14 cellular contexts compared by ENCODE assay signal in genomic region chr19:3345850-3346460, GRCh38. TPM values are rescaled to one million over a fixed set of nuclear protein-coding genes. Genes with fewer than 3 reads are reported as not detected.
DNase-seq lines count a peak whose midpoint lies in the region; ATAC-seq and TF ChIP-seq lines count a peak whose summit lies in the region.
"Had no signal": no experiment of that assay in that cellular context is flagged by ENCODE, and none has a peak within 500 bp of the region (broad histone marks: within the 10 kb centered on the region; RNA-seq: fewer than 3 reads in every experiment).

No MANE protein-coding gene starts in this region.

- H3K4me1 Mint-ChIP-seq in chondrocyte (ENCODE audit: low read depth): peaks cover 33% of the 10 kb centered on the region
- H3K4me1 Mint-ChIP-seq: natural killer cell had no signal

- no peaks in the 10 kb centered on the region for H3K36me3 ChIP-seq in HEK293 (ENCODE audit: control insufficient read depth in 2 of 2, insufficient read depth in 1 of 2, low read length in 2 of 2)
- H3K36me3 ChIP-seq in right lobe of liver: no peaks in the 10 kb centered on the region
- H3K36me3 ChIP-seq in stomach smooth muscle (ENCODE audit: control insufficient read depth in 2 of 2, insufficient read depth in 2 of 2, low read length in 2 of 2): no peaks in the 10 kb centered on the region

- H3K27me3 ChIP-seq in right lobe of liver (no peaks in the 10 kb centered on the region), stomach smooth muscle (ENCODE audit: control insufficient read depth in 1 of 2, insufficient read depth in 2 of 2, low read length in 2 of 2) (no peaks in the 10 kb centered on the region)

- no peaks in the 10 kb centered on the region for H3K4me1 ChIP-seq in HEK293 (ENCODE audit: control insufficient read depth, insufficient read depth, low read length)
- H3K4me1 ChIP-seq in right lobe of liver: peaks cover 0 to 56% (median 20%) of the 10 kb centered on the region in 4 donors
- peaks cover 37% of the 10 kb centered on the region for H3K4me1 ChIP-seq in stomach smooth muscle (ENCODE audit: control insufficient read depth, insufficient read depth, low read length)

- H3K36me3 Mint-ChIP-seq in chondrocyte (ENCODE audit: low read depth): no peaks in the 10 kb centered on the region
- H3K36me3 Mint-ChIP-seq: natural killer cell had no signal

- 60% methylated on average over 11 of the region's 15 CpGs for WGBS in right lobe of liver (ENCODE audit: insufficient coverage, low coverage, low lambda C conversion rate, missing lambda C conversion rate)

- H3K27ac ChIP-seq in HEK293 (ENCODE audit: extremely low read depth, low read depth, low read length) (no peak overlapping the region), right lobe of liver (peak overlapping the region; percentile 49 to 75 (median 72)), stomach smooth muscle (ENCODE audit: low read length) (peak overlapping the region; percentile 98)

- H3K4me3 ChIP-seq in HEK293 (ENCODE audit: low read depth, low read length) (no peak overlapping the region), right lobe of liver (no peak overlapping the region), stomach smooth muscle (ENCODE audit: low read length in 2 of 2) (peak overlapping the region; percentile 7 to 62)

- intact Hi-C loops in right lobe of liver (cut with DNase I): loop anchor here in 1 of 2 donors (10.0 kb wide), 1 partner anchor 89 kb away; no protein-coding TSS in a partner anchor

- CTCF ChIA-PET in HEK293 (lab: Yijun Ruan, JAX): interaction anchor here (0.5 to 1.0 kb wide), 3 partner anchors 10 to 342 kb away, joined by 3 read pairs; no protein-coding TSS in a partner anchor

- no peak overlapping the region for H3K4me3 Mint-ChIP-seq in chondrocyte (ENCODE audit: unreplicated experiment)
- H3K4me3 Mint-ChIP-seq: natural killer cell had no signal

- no peaks in the 10 kb centered on the region for H3K27me3 Mint-ChIP-seq in chondrocyte (ENCODE audit: low read depth)

- DNase-seq in chondrocyte (ENCODE audit: low spot score): no peak
- no peak for DNase-seq in right lobe of liver
- DNase-seq in NCI-H2081 treated with DMSO at 0.1 percent for 48 hours (lab: John Stamatoyannopoulos, UW): no peak
- DNase-seq in DMS153 (lab: John Stamatoyannopoulos, UW): no peak
- DNase-seq: activated CD8-positive, alpha-beta memory T cell treated with anti-CD3 and anti-CD28 coated beads for 24 hours; activated gamma-delta T cell treated with Interleukin-2 at 50 U/mL for 16 hours; natural killer cell; NCI-H526 treated with DMSO at 0.1 percent for 48 hours; SHP77 treated with DMSO at 0.1 percent for 48 hours; small intestine had no signal

- no peak for TF ChIP-seq POLR2A in right lobe of liver (IDR thresholded peaks at IDR 0.05)

- peak overlapping the region; percentile 69 for H3K27ac Mint-ChIP-seq in chondrocyte (ENCODE audit: unreplicated experiment)
- H3K27ac Mint-ChIP-seq: natural killer cell had no signal

- TF ChIP-seq CTCF in HEK293 (tag by site-specific recombination; IDR thresholded peaks at IDR 0.05) (no peak), chondrocyte (IDR thresholded peaks at IDR 0.05) (no peak), right lobe of liver (IDR thresholded peaks at IDR 0.05) (no peak)

- peak overlapping the region; percentile 81 to 89 for H3K9ac ChIP-seq in stomach smooth muscle (ENCODE audit: low read length in 2 of 2)

- no peaks in the 10 kb centered on the region for H3K9me3 Mint-ChIP-seq in chondrocyte (ENCODE audit: low read depth)
- H3K9me3 Mint-ChIP-seq: natural killer cell had no signal

- no peaks in the 10 kb centered on the region for H3K9me3 ChIP-seq in HEK293 (ENCODE audit: control insufficient read depth, insufficient read depth, low read depth, low read length)
- no peaks in the 10 kb centered on the region for H3K9me3 ChIP-seq in right lobe of liver
- H3K9me3 ChIP-seq in stomach smooth muscle (ENCODE audit: control insufficient read depth in 2 of 2, low read length in 2 of 2): no peaks in the 10 kb centered on the region

- POLR2A ChIA-PET in HEK293 (lab: Yijun Ruan, JAX): interaction anchor here (0.5 kb wide), 1 partner anchor 73 kb away, joined by 5 read pairs; no protein-coding TSS in a partner anchor

- ATAC-seq in right lobe of liver (no peak), GM18502 (IDR thresholded peaks at IDR 0.05; ENCODE audit: poor library complexity, unreplicated experiment) (no peak), HG02852 (IDR thresholded peaks at IDR 0.05; ENCODE audit: unreplicated experiment) (no peak)
- ATAC-seq: natural killer cell had no signal

TF ChIP-seq in HEK293, 187 proteins besides CTCF, POLR2A, EP300 and RAD21:
- no peak for TF ChIP-seq TRIM28 (IDR thresholded peaks at IDR 0.05; ENCODE audit: borderline replicate concordance, low read length)
- TF ChIP-seq HOXD13 (CRISPR knock-in tag; IDR thresholded peaks at IDR 0.05; ENCODE audit: borderline replicate concordance): no peak
- TF ChIP-seq ZNF664 (tag by site-specific recombination; IDR thresholded peaks at IDR 0.05): 0 out of 2 replicates have a peak, but pooled peaks have one; percentile 26
- TF ChIP-seq ZFHX2 (tag by site-specific recombination; conservative IDR thresholded peaks at IDR 0.05): peak; percentile 30
- TF ChIP-seq ELK4 (IDR thresholded peaks at IDR 0.05; ENCODE audit: borderline replicate concordance, low read depth, low read length): no peak

RNA-seq across cellular contexts. Expression of gene NFIC, which starts 20.4 kb away (rescaled TPM):
- total RNA-seq in chondrocyte (81.5 to 85.5 TPM (median 83.4 TPM) in 3 replicates), right lobe of liver (100 to 1,000 TPM in 4 of 6 experiments, 10 to 100 TPM in 2; 94.6 to 168 (median 120) TPM)

Comparison
In these comparisons a context has a peak if more than half of its experiments do, and no peak if none do; other contexts are left out.
1. H3K4me3 ChIP-seq: peak in stomach smooth muscle (2 of 2); none in HEK293 (single experiment) and right lobe of liver (0 of 3).